ENCODE assay signal across 8 cellular contexts in the genomic region with DNA sequence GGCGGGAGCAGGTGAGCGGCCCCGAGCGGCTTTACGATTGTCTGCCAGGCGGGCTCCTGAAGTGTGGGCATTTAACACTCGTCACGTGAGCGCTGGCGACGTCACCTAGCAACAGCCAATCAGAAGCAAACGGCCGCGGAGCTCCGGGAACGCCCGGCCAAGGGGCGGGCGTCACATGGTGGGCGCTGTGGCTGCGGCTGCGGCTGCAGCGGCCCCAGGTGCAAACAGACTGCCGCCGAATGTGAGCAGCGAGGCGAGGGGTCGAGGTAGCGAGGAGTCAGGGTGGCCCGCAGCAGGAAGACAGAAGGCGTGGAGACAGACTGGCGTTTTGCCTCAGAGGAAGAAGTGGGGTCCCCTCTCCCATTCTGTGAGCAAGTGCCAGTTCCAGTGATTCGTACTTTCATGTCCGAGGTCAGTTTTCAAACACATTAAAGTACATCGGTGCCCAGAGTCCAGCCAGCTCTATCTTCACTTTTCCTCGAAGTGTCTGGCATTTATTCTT. TPM values are rescaled to one million over a fixed set of nuclear protein-coding genes. Genes with fewer than 3 reads are reported as not detected.
A peak's percentile ranks its signal among the peaks of the same experiment; 100 is the strongest.
DNase-seq lines count a peak whose midpoint lies in the region; ATAC-seq and TF ChIP-seq lines count a peak whose summit lies in the region.

TSS of gene DLX2 (minus strand) at position 43 of the 502 bp plus-strand sequence. CDS start 362 bp downstream, outside the sequence.

- no peak for TF ChIP-seq CTCF in choroid plexus epithelial cell (conservative IDR thresholded peaks at IDR 0.05; ENCODE audit: low read depth, low read length)

- peak; percentile 58 for ATAC-seq in GM18861 (IDR thresholded peaks at IDR 0.05; ENCODE audit: unreplicated experiment)
- peak; percentile 63 for ATAC-seq in HG03039 (IDR thresholded peaks at IDR 0.05; ENCODE audit: unreplicated experiment)
- ATAC-seq in left lobe of liver: peak; percentile 65

- peak; percentile 93 for DNase-seq in AG08396 (ENCODE audit: low spot score)
- DNase-seq in NCI-H2107 treated with DMSO at 0.1 percent for 48 hours (lab: John Stamatoyannopoulos, UW; ENCODE audit: unreplicated experiment): peak; percentile 88
- DNase-seq in UCSD-AML1 (lab: John Stamatoyannopoulos, UW; ENCODE audit: unreplicated experiment): peak; percentile 87
- peak; percentile 79 for DNase-seq in choroid plexus epithelial cell (ENCODE audit: low read depth)
- peak; percentile 77 for DNase-seq in left lobe of liver (ENCODE audit: low spot score)
- DNase-seq in stimulated activated CD4-positive, alpha-beta T cell treated with anti-CD3 and anti-CD28 coated beads, Interleukin-4, amount 100 ng/mL, for 4 hours: peak; percentile 56 to 63

- H3K4me3 ChIP-seq in choroid plexus epithelial cell (ENCODE audit: low read depth, low read length): peak within 1 kb of the TSS; percentile 58

RNA-seq across cellular contexts. Expression of gene DLX2, which starts in this region (rescaled TPM):
- total RNA-seq in left lobe of liver: not detected

Comparison
In these comparisons a context has a peak if more than half of its experiments do, and no peak if none do; other contexts are left out.
1. Peak in every context shown above with its lines: DNase-seq, ATAC-seq and H3K4me3 ChIP-seq.
2. Peak in DNase-seq and ATAC-seq in left lobe of liver; RNA of the gene not detected or under 1 TPM.